1 cellular context compared by ENCODE assay signal in the genomic region with DNA sequence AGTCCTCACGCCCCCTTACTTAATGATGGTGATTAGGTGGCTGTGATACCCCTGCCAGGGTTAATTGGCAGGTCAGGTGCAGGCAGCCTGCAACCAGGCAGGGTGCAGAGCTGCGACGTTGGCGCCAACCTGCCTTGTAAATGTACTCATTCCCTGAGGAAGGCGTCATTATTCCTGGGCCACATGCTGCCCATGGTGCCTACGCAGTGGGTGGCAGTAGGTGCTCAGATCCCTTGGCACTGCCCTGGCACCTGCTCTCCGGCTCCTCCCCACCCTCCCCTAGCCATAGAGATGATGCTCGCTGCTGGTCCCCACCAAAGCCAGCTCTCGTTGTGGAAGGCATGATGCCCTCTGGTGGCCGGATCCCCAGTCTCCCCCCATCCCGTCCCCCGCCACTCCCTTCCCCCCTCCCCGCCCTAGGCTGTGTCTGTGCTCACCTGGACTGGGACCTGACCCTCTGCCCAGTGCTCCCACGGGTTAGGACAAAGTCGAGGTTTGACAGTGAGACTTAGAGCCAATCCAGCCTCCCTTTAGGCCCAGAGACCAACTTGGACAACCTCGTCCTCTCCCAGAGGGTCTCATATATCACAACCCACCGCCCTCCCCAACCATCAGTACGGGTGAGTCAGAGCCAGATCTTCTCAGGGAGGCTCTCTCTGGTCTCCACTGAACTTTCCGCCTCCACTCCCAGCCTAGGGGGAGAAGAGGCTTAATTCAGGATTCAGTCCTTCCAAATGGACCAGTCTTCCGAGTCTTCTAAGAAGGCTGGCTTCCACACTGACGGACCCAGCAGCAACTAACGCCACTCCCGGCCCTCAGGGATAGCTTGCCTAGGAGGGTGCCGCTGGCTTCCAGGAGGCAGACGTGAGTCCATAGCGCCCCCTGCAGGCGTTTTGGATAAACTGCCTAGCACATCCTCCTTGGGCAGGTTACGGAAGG.
TF ChIP-seq lines count a peak whose summit lies in the region.

No MANE protein-coding gene starts in this region.

TF ChIP-seq in HEK293, 187 proteins besides CTCF, POLR2A, EP300 and RAD21 (continued from another document and continues in another):
- TF ChIP-seq, protein P1, sequence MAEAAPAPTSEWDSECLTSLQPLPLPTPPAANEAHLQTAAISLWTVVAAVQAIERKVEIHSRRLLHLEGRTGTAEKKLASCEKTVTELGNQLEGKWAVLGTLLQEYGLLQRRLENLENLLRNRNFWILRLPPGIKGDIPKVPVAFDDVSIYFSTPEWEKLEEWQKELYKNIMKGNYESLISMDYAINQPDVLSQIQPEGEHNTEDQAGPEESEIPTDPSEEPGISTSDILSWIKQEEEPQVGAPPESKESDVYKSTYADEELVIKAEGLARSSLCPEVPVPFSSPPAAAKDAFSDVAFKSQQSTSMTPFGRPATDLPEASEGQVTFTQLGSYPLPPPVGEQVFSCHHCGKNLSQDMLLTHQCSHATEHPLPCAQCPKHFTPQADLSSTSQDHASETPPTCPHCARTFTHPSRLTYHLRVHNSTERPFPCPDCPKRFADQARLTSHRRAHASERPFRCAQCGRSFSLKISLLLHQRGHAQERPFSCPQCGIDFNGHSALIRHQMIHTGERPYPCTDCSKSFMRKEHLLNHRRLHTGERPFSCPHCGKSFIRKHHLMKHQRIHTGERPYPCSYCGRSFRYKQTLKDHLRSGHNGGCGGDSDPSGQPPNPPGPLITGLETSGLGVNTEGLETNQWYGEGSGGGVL (tag by site-specific recombination; IDR thresholded peaks at IDR 0.05) = 0 out of 2 replicates have a peak, but pooled peaks have one; percentile 27
- TF ChIP-seq, protein P2, sequence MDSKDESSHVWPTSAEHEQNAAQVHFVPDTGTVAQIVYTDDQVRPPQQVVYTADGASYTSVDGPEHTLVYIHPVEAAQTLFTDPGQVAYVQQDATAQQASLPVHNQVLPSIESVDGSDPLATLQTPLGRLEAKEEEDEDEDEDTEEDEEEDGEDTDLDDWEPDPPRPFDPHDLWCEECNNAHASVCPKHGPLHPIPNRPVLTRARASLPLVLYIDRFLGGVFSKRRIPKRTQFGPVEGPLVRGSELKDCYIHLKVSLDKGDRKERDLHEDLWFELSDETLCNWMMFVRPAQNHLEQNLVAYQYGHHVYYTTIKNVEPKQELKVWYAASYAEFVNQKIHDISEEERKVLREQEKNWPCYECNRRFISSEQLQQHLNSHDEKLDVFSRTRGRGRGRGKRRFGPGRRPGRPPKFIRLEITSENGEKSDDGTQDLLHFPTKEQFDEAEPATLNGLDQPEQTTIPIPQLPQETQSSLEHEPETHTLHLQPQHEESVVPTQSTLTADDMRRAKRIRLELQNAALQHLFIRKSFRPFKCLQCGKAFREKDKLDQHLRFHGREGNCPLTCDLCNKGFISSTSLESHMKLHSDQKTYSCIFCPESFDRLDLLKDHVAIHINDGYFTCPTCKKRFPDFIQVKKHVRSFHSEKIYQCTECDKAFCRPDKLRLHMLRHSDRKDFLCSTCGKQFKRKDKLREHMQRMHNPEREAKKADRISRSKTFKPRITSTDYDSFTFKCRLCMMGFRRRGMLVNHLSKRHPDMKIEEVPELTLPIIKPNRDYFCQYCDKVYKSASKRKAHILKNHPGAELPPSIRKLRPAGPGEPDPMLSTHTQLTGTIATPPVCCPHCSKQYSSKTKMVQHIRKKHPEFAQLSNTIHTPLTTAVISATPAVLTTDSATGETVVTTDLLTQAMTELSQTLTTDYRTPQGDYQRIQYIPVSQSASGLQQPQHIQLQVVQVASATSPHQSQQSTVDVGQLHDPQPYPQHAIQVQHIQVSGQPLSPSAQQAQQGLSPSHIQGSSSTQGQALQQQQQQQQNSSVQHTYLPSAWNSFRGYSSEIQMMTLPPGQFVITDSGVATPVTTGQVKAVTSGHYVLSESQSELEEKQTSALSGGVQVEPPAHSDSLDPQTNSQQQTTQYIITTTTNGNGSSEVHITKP (tag by site-specific recombination; IDR thresholded peaks at IDR 0.05) = peak; percentile 78
- 0 out of 2 replicates have a peak, but pooled peaks have one; percentile 25 for TF ChIP-seq ZNF341 (tag by site-specific recombination; IDR thresholded peaks at IDR 0.05; ENCODE audit: low read depth)
- no peak for TF ChIP-seq ZNF221 (tag by site-specific recombination; IDR thresholded peaks at IDR 0.05; ENCODE audit: borderline replicate concordance)
- peak; percentile 36; the same call in 1 of the 2 replicates for TF ChIP-seq ZEB2 (tag by site-specific recombination; IDR thresholded peaks at IDR 0.05)
- peak; percentile 89 for TF ChIP-seq ZNF660 (tag by site-specific recombination; IDR thresholded peaks at IDR 0.05)
- TF ChIP-seq ZBTB17 (tag by site-specific recombination; IDR thresholded peaks at IDR 0.05) = peak; percentile 71
- peak; percentile 90; the same call in 1 of the 2 replicates for TF ChIP-seq ZNF2 (tag by site-specific recombination; IDR thresholded peaks at IDR 0.05)
- TF ChIP-seq, protein P3, sequence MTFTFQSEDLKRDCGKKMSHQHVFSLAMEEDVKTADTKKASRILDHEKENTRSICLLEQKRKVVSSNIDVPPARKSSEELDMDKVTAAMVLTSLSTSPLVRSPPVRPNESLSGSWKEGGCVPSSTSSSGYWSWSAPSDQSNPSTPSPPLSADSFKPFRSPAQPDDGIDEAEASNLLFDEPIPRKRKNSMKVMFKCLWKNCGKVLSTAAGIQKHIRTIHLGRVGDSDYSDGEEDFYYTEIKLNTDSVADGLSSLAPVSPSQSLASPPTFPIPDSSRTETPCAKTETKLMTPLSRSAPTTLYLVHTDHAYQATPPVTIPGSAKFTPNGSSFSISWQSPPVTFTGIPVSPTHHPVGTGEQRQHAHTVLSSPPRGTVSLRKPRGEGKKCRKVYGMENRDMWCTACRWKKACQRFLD (tag by site-specific recombination; IDR thresholded peaks at IDR 0.05) = no peak
- peak; percentile 80 for TF ChIP-seq ZNF335 (tag by site-specific recombination; conservative IDR thresholded peaks at IDR 0.05)
- TF ChIP-seq ZBTB8A (tag by site-specific recombination; IDR thresholded peaks at IDR 0.05) = peak; percentile 16; the same call in 1 of the 2 replicates
- 0 out of 2 replicates have a peak, but pooled peaks have one; percentile 18 for TF ChIP-seq ZNF366 (tag by site-specific recombination; conservative IDR thresholded peaks at IDR 0.05)
- TF ChIP-seq, protein P4, sequence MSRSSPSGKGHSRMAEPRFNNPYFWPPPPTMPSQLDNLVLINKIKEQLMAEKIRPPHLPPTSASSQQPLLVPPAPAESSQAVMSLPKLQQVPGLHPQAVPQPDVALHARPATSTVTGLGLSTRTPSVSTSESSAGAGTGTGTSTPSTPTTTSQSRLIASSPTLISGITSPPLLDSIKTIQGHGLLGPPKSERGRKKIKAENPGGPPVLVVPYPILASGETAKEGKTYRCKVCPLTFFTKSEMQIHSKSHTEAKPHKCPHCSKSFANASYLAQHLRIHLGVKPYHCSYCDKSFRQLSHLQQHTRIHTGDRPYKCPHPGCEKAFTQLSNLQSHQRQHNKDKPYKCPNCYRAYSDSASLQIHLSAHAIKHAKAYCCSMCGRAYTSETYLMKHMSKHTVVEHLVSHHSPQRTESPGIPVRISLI (tag by site-specific recombination; IDR thresholded peaks at IDR 0.05) = no peak
- TF ChIP-seq GLIS1 (tag by site-specific recombination; IDR thresholded peaks at IDR 0.05) = peak; percentile 80
- TF ChIP-seq ZNF600 (tag by site-specific recombination; IDR thresholded peaks at IDR 0.05) = peak; percentile 99
- TF ChIP-seq KLF7 (tag by site-specific recombination; IDR thresholded peaks at IDR 0.05; ENCODE audit: borderline replicate concordance) = 0 out of 2 replicates have a peak, but pooled peaks have one; percentile 7
- TF ChIP-seq ZNF561 (tag by site-specific recombination; IDR thresholded peaks at IDR 0.05; ENCODE audit: borderline replicate concordance) = peak; percentile 16; the same call in 1 of the 2 replicates
- peak; percentile 46 for TF ChIP-seq GLIS2 (tag by site-specific recombination; IDR thresholded peaks at IDR 0.05)
- no peak for TF ChIP-seq ZNF514 (tag by site-specific recombination; IDR thresholded peaks at IDR 0.05)
- TF ChIP-seq ZNF558 (tag by site-specific recombination; IDR thresholded peaks at IDR 0.05) = peak; percentile 25; the same call in 1 of the 2 replicates
- TF ChIP-seq ZFP69B (tag by site-specific recombination; IDR thresholded peaks at IDR 0.05) = 0 out of 2 replicates have a peak, but pooled peaks have one; percentile 38
- no peak for TF ChIP-seq ZNF266 (tag by site-specific recombination; IDR thresholded peaks at IDR 0.05; ENCODE audit: low read depth)
- TF ChIP-seq KLF1 (tag by site-specific recombination; IDR thresholded peaks at IDR 0.05) = peak; percentile 23; the same call in 1 of the 2 replicates
- TF ChIP-seq KLF8 (tag by site-specific recombination; IDR thresholded peaks at IDR 0.05) = peak; percentile 75; the same call in 1 of the 2 replicates
- TF ChIP-seq, protein P5, sequence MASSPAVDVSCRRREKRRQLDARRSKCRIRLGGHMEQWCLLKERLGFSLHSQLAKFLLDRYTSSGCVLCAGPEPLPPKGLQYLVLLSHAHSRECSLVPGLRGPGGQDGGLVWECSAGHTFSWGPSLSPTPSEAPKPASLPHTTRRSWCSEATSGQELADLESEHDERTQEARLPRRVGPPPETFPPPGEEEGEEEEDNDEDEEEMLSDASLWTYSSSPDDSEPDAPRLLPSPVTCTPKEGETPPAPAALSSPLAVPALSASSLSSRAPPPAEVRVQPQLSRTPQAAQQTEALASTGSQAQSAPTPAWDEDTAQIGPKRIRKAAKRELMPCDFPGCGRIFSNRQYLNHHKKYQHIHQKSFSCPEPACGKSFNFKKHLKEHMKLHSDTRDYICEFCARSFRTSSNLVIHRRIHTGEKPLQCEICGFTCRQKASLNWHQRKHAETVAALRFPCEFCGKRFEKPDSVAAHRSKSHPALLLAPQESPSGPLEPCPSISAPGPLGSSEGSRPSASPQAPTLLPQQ (tag by site-specific recombination; IDR thresholded peaks at IDR 0.05) = peak; percentile 47; the same call in 1 of the 2 replicates
- peak; percentile 85 for TF ChIP-seq ZSCAN30 (tag by site-specific recombination; IDR thresholded peaks at IDR 0.05)
- TF ChIP-seq, protein P6, sequence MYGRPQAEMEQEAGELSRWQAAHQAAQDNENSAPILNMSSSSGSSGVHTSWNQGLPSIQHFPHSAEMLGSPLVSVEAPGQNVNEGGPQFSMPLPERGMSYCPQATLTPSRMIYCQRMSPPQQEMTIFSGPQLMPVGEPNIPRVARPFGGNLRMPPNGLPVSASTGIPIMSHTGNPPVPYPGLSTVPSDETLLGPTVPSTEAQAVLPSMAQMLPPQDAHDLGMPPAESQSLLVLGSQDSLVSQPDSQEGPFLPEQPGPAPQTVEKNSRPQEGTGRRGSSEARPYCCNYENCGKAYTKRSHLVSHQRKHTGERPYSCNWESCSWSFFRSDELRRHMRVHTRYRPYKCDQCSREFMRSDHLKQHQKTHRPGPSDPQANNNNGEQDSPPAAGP (tag by site-specific recombination; IDR thresholded peaks at IDR 0.05) = peak; percentile 81; the same call in 1 of the 2 replicates
- peak; percentile 79 for TF ChIP-seq ZBTB48 (tag by site-specific recombination; IDR thresholded peaks at IDR 0.05)
- 0 out of 2 replicates have a peak, but pooled peaks have one; percentile 49 for TF ChIP-seq BCL11A (tag by site-specific recombination; IDR thresholded peaks at IDR 0.05; ENCODE audit: low read depth)
- 0 out of 2 replicates have a peak, but pooled peaks have one; percentile 63 for TF ChIP-seq ZNF501 (tag by site-specific recombination; IDR thresholded peaks at IDR 0.05)
- TF ChIP-seq SP3 (tag by site-specific recombination; IDR thresholded peaks at IDR 0.05) = 0 out of 2 replicates have a peak, but pooled peaks have one; percentile 27
- 0 out of 2 replicates have a peak, but pooled peaks have one; percentile 16 for TF ChIP-seq ZNF843 (tag by site-specific recombination; IDR thresholded peaks at IDR 0.05)
- peak; percentile 33; the same call in 1 of the 2 replicates for TF ChIP-seq ZIC2 (tag by site-specific recombination; IDR thresholded peaks at IDR 0.05)
- TF ChIP-seq ZNF658 (tag by site-specific recombination; IDR thresholded peaks at IDR 0.05) = no peak
- TF ChIP-seq, protein P7, sequence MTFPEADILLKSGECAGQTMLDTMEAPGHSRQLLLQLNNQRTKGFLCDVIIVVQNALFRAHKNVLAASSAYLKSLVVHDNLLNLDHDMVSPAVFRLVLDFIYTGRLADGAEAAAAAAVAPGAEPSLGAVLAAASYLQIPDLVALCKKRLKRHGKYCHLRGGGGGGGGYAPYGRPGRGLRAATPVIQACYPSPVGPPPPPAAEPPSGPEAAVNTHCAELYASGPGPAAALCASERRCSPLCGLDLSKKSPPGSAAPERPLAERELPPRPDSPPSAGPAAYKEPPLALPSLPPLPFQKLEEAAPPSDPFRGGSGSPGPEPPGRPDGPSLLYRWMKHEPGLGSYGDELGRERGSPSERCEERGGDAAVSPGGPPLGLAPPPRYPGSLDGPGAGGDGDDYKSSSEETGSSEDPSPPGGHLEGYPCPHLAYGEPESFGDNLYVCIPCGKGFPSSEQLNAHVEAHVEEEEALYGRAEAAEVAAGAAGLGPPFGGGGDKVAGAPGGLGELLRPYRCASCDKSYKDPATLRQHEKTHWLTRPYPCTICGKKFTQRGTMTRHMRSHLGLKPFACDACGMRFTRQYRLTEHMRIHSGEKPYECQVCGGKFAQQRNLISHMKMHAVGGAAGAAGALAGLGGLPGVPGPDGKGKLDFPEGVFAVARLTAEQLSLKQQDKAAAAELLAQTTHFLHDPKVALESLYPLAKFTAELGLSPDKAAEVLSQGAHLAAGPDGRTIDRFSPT (tag by site-specific recombination; IDR thresholded peaks at IDR 0.05) = peak; percentile 82
- TF ChIP-seq ZNF654 (tag by site-specific recombination; IDR thresholded peaks at IDR 0.05; ENCODE audit: low read depth) = peak; percentile 97
- peak; percentile 39; the same call in 1 of the 2 replicates for TF ChIP-seq ZNF394 (tag by site-specific recombination; IDR thresholded peaks at IDR 0.05; ENCODE audit: borderline replicate concordance)
- TF ChIP-seq WT1 (tag by site-specific recombination; IDR thresholded peaks at IDR 0.05) = 0 out of 2 replicates have a peak, but pooled peaks have one; percentile 23
- TF ChIP-seq, protein P8, sequence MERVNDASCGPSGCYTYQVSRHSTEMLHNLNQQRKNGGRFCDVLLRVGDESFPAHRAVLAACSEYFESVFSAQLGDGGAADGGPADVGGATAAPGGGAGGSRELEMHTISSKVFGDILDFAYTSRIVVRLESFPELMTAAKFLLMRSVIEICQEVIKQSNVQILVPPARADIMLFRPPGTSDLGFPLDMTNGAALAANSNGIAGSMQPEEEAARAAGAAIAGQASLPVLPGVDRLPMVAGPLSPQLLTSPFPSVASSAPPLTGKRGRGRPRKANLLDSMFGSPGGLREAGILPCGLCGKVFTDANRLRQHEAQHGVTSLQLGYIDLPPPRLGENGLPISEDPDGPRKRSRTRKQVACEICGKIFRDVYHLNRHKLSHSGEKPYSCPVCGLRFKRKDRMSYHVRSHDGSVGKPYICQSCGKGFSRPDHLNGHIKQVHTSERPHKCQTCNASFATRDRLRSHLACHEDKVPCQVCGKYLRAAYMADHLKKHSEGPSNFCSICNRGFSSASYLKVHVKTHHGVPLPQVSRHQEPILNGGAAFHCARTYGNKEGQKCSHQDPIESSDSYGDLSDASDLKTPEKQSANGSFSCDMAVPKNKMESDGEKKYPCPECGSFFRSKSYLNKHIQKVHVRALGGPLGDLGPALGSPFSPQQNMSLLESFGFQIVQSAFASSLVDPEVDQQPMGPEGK (tag by site-specific recombination; IDR thresholded peaks at IDR 0.05) = peak; percentile 70
- peak; percentile 54 for TF ChIP-seq SP7 (tag by site-specific recombination; IDR thresholded peaks at IDR 0.05)
- peak; percentile 50; the same call in 1 of the 2 replicates for TF ChIP-seq ZNF324 (tag by site-specific recombination; IDR thresholded peaks at IDR 0.05)
